ENCODE assay signal across 26 cellular contexts in the genomic region with DNA sequence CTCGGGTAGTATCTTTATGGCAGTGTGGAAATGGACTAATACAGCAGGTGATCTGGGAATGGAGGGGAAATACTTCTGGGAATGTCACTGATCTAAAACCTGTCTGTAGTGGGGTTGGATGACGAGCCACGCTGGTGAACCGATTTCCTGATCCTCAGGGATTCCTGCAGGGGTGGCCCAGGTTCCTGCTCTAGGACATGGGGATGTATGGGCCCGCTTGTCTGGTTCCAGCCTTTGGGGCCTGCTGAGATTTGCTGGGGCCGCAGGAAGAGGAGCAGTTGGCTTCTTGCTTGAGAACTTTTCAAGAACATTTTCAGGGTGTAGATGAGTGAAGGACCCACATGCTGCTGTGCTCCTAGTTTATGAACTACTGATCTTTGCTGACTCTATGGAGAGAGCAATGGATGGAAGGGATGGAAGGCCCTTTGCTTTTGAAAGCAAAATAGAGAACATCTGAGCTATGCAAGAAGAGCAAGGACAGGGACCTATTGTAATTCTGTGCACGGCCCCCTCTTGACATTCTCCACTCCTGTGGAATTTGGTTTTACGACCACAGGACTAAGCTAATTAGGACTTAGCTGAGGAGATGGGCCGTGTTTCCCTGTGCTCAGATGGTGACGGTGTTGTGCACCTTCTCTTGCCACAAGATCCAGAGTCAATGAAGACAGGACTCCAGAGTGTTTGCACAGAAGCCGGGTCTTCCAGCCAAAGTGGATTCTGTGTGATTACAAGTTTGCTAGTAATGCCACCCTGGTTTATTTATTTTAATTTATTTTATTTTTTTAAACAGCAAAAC.
"Had no signal": no experiment of that assay in that cellular context is flagged by ENCODE, and none has a peak within 500 bp of the region (broad histone marks: within the 10 kb centered on the region; RNA-seq: fewer than 3 reads in every experiment).

No MANE protein-coding gene starts in this region.

- H3K4me3 ChIP-seq: body of pancreas, cardiac muscle cell, gastrocnemius medialis, mucosa of descending colon, psoas muscle had no signal

- ATAC-seq: activated CD8-positive, alpha-beta memory T cell treated with anti-CD3 and anti-CD28 coated beads, Interleukin-2, amount 10 ng/mL, durations not matched to agents 7 days and 5 days; activated CD8-positive, alpha-beta T cell treated with anti-CD3 and anti-CD28 coated beads for 36 hours; body of pancreas; esophagus mucosa; gastrocnemius medialis; left colon; mucosa of descending colon; psoas muscle; right cardiac atrium; stimulated activated naive CD8-positive, alpha-beta T cell treated with anti-CD3 and anti-CD28 coated beads, Interleukin-15, Interleukin-2, amounts not matched to agents 100 U/mL and 50 U/mL, for 24 hours; T-cell had no signal

- H3K4me1 ChIP-seq: body of pancreas had no signal

- H3K27ac ChIP-seq: body of pancreas, cardiac muscle cell, gastrocnemius medialis, psoas muscle, VCaP had no signal

- H3K9me3 ChIP-seq: body of pancreas, gastrocnemius medialis, mucosa of descending colon, psoas muscle had no signal

- H3K36me3 ChIP-seq: cardiac muscle cell, gastrocnemius medialis had no signal

- DNase-seq: activated CD4-positive, alpha-beta T cell treated with anti-CD3 and anti-CD28 coated beads, Interleukin-2, amount 10 ng/mL, durations not matched to agents 7 days and 5 days; activated CD4-positive, CD25-positive, alpha-beta regulatory T cell treated with anti-CD3 and anti-CD28 coated beads, Interleukin-2, amount 50 U/mL, for 72 hours; activated CD8-positive, alpha-beta memory T cell treated with anti-CD3 and anti-CD28 coated beads, Interleukin-2, amount 10 ng/mL, durations not matched to agents 7 days and 5 days; activated CD8-positive, alpha-beta T cell treated with anti-CD3 and anti-CD28 coated beads for 36 hours; activated gamma-delta T cell; activated naive CD4-positive, alpha-beta T cell treated with anti-CD3 and anti-CD28 coated beads, Interleukin-2, amount 50 U/mL, for 16 hours; activated T-cell treated with anti-CD3 and anti-CD28 coated beads for 4 hours; anterior cingulate cortex; body of pancreas; dermis blood vessel endothelial cell; effector CD8-positive, alpha-beta T cell; gastrocnemius medialis; head of caudate nucleus; left colon; mesendoderm; mucosa of descending colon; nephron progenitor cell; psoas muscle; stimulated activated CD4-positive, alpha-beta T cell treated with anti-CD3 and anti-CD28 coated beads, Interleukin-12 subunit alpha, Interleukin-12 subunit beta, amount 100 ng/mL, for 4 hours; stimulated activated CD4-positive, alpha-beta T cell treated with anti-CD3 and anti-CD28 coated beads, Interleukin-4, amount 100 ng/mL, for 4 hours; stimulated activated naive CD8-positive, alpha-beta T cell treated with anti-CD3 and anti-CD28 coated beads, Interleukin-15, Interleukin-2, amounts not matched to agents 100 U/mL and 50 U/mL, for 24 hours; T-cell had no signal

- H3K27me3 ChIP-seq: body of pancreas, cardiac muscle cell, gastrocnemius medialis had no signal
